11 cellular contexts compared by ENCODE assay signal in the genomic region with DNA sequence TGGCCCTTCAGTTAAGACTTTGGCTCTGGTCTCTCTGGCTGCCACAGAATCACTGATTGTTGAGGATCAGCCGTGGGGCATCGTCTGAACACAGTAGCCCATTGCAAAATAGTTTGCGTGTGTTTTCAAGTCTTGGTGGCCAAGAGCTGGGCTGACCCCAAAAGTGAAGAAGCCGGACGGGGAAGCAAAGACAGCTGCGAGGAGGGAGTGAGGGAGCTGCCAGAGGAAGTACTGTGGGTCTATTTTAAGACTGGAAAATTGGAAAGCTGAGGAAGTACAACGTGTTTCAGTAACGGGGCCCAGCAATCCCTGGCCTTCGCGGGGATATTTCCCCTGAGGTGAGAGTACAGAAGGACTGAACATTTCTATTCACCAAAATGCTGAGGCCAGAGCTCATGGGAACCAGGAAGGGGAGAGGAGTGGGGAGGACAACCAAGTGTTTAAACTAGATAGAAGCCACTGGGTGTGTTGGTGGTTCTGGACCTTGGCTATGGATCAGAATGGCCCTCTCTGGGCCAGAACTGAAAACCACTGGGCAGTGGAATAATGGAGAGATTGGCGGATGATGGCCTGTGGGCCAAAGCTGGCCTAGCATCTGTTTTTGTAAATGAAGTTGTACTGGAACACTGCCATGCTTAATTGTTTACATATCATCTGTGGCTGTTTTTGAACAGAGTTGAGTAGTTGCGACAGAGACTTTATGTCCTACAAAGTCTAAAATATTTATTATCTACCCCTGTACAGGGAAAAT. TPM values are rescaled to one million over a fixed set of nuclear protein-coding genes. Genes with fewer than 3 reads are reported as not detected.
DNase-seq lines count a peak whose midpoint lies in the region; ATAC-seq and TF ChIP-seq lines count a peak whose summit lies in the region.
"Had no signal": no experiment of that assay in that cellular context is flagged by ENCODE, and none has a peak within 500 bp of the region (broad histone marks: within the 10 kb centered on the region; RNA-seq: fewer than 3 reads in every experiment).

No MANE protein-coding gene starts in this region.

- TF ChIP-seq RAD21 in liver (IDR thresholded peaks at IDR 0.05): no peak

- peak overlapping the region in 1 of 2 donors; percentile 41 for H3K9ac ChIP-seq in liver (ENCODE audit: low read depth in 1 of 2, low read length in 2 of 2)

- H3K36me3 ChIP-seq in liver (ENCODE audit: control insufficient read depth in 4 of 4, insufficient read depth in 3 of 4, low read depth in 1 of 4, low read length in 3 of 4): no peaks in the 10 kb centered on the region

- no peak overlapping the region for H3K4me3 ChIP-seq in liver (ENCODE audit: low read depth in 1 of 3, low read length in 3 of 3)
- no peak overlapping the region for H3K4me3 ChIP-seq in skin epidermis
- H3K4me3 ChIP-seq: PC-9 had no signal

- intact Hi-C loops in dendritic cell treated with granulocyte-macrophage colony-stimulating factor and Interleukin-4, amounts not matched to agents 40 ng/mL and 50 ng/mL, for 4 days (cut with micrococcal nuclease): no loop called here

- no peak for TF ChIP-seq CTCF in liver (IDR thresholded peaks at IDR 0.05; ENCODE audit: low read depth, low read length, missing input control)

- peaks cover 10 to 25% (median 18%) of the 10 kb centered on the region in 4 donors for H3K4me1 ChIP-seq in liver (ENCODE audit: control insufficient read depth in 4 of 4, insufficient read depth in 4 of 4, low read length in 3 of 4)

- DNase-seq in Kasumi-1 (lab: John Stamatoyannopoulos, UW): peak; percentile 41 to 50
- no peak for DNase-seq in kidney tubule cell (ENCODE audit: low spot score)
- no peak for DNase-seq in NCI-H128 (lab: John Stamatoyannopoulos, UW; ENCODE audit: unreplicated experiment)
- DNase-seq: activated CD8-positive, alpha-beta T cell treated with anti-CD3 and anti-CD28 coated beads for 36 hours; Calu3; PC-9 had no signal

- ATAC-seq in GM21786 (IDR thresholded peaks at IDR 0.05; ENCODE audit: unreplicated experiment) (no peak), HG03139 (IDR thresholded peaks at IDR 0.05; ENCODE audit: unreplicated experiment) (no peak)
- ATAC-seq: activated CD8-positive, alpha-beta T cell treated with anti-CD3 and anti-CD28 coated beads for 36 hours had no signal

- H3K9me3 Mint-ChIP-seq in dendritic cell treated with granulocyte-macrophage colony-stimulating factor and Interleukin-4, amounts not matched to agents 40 ng/mL and 50 ng/mL, for 4 days: no peaks in the 10 kb centered on the region
- H3K9me3 Mint-ChIP-seq: activated CD8-positive, alpha-beta T cell treated with anti-CD3 and anti-CD28 coated beads for 36 hours had no signal

- no peaks in the 10 kb centered on the region for H3K27me3 ChIP-seq in liver (ENCODE audit: control insufficient read depth in 4 of 4, insufficient read depth in 4 of 4, low read length in 3 of 4)

- H3K27ac ChIP-seq in liver (ENCODE audit: low read depth in 1 of 2, low read length in 2 of 2) (peak overlapping the region; percentile 72 to 77), skin epidermis (peak overlapping the region in 15 of 21 experiments; percentile 2 to 83 (median 60))
- H3K27ac ChIP-seq: PC-9 had no signal

- H3K4me1 Mint-ChIP-seq in dendritic cell treated with granulocyte-macrophage colony-stimulating factor and Interleukin-4, amounts not matched to agents 40 ng/mL and 50 ng/mL, for 4 days (ENCODE audit: low read depth): peaks cover 24% of the 10 kb centered on the region

- no peaks in the 10 kb centered on the region for H3K9me3 ChIP-seq in liver (ENCODE audit: control insufficient read depth in 4 of 4, low read length in 3 of 4)

- H3K27me3 Mint-ChIP-seq in dendritic cell treated with granulocyte-macrophage colony-stimulating factor and Interleukin-4, amounts not matched to agents 40 ng/mL and 50 ng/mL, for 4 days: no peaks in the 10 kb centered on the region
- H3K27me3 Mint-ChIP-seq: activated CD8-positive, alpha-beta T cell treated with anti-CD3 and anti-CD28 coated beads for 36 hours had no signal

- 18% methylated on average over 12 of the region's 12 CpGs for WGBS in liver

- peak overlapping the region; percentile 24 for H3K27ac Mint-ChIP-seq in dendritic cell treated with granulocyte-macrophage colony-stimulating factor and Interleukin-4, amounts not matched to agents 40 ng/mL and 50 ng/mL, for 4 days
- H3K27ac Mint-ChIP-seq: activated CD8-positive, alpha-beta T cell treated with anti-CD3 and anti-CD28 coated beads for 36 hours had no signal

- H3K4me3 Mint-ChIP-seq in dendritic cell treated with granulocyte-macrophage colony-stimulating factor and Interleukin-4, amounts not matched to agents 40 ng/mL and 50 ng/mL, for 4 days: no peak overlapping the region
- H3K4me3 Mint-ChIP-seq: activated CD8-positive, alpha-beta T cell treated with anti-CD3 and anti-CD28 coated beads for 36 hours had no signal

- no peaks in the 10 kb centered on the region for H3K36me3 Mint-ChIP-seq in dendritic cell treated with granulocyte-macrophage colony-stimulating factor and Interleukin-4, amounts not matched to agents 40 ng/mL and 50 ng/mL, for 4 days (ENCODE audit: low read depth)

TF ChIP-seq in liver, 16 proteins besides CTCF, POLR2A, EP300 and RAD21:
- peak; percentile 37 for TF ChIP-seq FOXA2 (IDR thresholded peaks at IDR 0.05)
- no peak for TF ChIP-seq TAF1 (conservative IDR thresholded peaks at IDR 0.05)
- TF ChIP-seq EGR1 (IDR thresholded peaks at IDR 0.05; ENCODE audit: low read depth in 2 of 2): no peak
- TF ChIP-seq JUND (IDR thresholded peaks at IDR 0.05): peak in 1 of 2 donors; percentile 14
- TF ChIP-seq, protein P1, sequence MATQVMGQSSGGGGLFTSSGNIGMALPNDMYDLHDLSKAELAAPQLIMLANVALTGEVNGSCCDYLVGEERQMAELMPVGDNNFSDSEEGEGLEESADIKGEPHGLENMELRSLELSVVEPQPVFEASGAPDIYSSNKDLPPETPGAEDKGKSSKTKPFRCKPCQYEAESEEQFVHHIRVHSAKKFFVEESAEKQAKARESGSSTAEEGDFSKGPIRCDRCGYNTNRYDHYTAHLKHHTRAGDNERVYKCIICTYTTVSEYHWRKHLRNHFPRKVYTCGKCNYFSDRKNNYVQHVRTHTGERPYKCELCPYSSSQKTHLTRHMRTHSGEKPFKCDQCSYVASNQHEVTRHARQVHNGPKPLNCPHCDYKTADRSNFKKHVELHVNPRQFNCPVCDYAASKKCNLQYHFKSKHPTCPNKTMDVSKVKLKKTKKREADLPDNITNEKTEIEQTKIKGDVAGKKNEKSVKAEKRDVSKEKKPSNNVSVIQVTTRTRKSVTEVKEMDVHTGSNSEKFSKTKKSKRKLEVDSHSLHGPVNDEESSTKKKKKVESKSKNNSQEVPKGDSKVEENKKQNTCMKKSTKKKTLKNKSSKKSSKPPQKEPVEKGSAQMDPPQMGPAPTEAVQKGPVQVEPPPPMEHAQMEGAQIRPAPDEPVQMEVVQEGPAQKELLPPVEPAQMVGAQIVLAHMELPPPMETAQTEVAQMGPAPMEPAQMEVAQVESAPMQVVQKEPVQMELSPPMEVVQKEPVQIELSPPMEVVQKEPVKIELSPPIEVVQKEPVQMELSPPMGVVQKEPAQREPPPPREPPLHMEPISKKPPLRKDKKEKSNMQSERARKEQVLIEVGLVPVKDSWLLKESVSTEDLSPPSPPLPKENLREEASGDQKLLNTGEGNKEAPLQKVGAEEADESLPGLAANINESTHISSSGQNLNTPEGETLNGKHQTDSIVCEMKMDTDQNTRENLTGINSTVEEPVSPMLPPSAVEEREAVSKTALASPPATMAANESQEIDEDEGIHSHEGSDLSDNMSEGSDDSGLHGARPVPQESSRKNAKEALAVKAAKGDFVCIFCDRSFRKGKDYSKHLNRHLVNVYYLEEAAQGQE (IDR thresholded peaks at IDR 0.05): peak; percentile 13
- TF ChIP-seq, protein P2, sequence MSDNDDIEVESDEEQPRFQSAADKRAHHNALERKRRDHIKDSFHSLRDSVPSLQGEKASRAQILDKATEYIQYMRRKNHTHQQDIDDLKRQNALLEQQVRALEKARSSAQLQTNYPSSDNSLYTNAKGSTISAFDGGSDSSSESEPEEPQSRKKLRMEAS (IDR thresholded peaks at IDR 0.05): peak; percentile 71
- peak; percentile 74 for TF ChIP-seq NR2F2 (IDR thresholded peaks at IDR 0.05)
- TF ChIP-seq, protein P3, sequence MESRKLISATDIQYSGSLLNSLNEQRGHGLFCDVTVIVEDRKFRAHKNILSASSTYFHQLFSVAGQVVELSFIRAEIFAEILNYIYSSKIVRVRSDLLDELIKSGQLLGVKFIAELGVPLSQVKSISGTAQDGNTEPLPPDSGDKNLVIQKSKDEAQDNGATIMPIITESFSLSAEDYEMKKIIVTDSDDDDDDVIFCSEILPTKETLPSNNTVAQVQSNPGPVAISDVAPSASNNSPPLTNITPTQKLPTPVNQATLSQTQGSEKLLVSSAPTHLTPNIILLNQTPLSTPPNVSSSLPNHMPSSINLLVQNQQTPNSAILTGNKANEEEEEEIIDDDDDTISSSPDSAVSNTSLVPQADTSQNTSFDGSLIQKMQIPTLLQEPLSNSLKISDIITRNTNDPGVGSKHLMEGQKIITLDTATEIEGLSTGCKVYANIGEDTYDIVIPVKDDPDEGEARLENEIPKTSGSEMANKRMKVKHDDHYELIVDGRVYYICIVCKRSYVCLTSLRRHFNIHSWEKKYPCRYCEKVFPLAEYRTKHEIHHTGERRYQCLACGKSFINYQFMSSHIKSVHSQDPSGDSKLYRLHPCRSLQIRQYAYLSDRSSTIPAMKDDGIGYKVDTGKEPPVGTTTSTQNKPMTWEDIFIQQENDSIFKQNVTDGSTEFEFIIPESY (IDR thresholded peaks at IDR 0.05): no peak
- no peak for TF ChIP-seq GABPA (IDR thresholded peaks at IDR 0.05 in 1 of 2, conservative IDR thresholded peaks at IDR 0.05 in 1 of 2)
- TF ChIP-seq HNF4G (IDR thresholded peaks at IDR 0.05): peak; percentile 14
- peak; percentile 59 to 66 for TF ChIP-seq HNF4A (conservative IDR thresholded peaks at IDR 0.05)
- no peak for TF ChIP-seq FOXA1 (IDR thresholded peaks at IDR 0.05)
- peak; percentile 68 for TF ChIP-seq YY1 (IDR thresholded peaks at IDR 0.05)
- TF ChIP-seq SP1 (IDR thresholded peaks at IDR 0.05): peak; percentile 50
- TF ChIP-seq, protein P4, sequence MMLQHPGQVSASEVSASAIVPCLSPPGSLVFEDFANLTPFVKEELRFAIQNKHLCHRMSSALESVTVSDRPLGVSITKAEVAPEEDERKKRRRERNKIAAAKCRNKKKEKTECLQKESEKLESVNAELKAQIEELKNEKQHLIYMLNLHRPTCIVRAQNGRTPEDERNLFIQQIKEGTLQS (IDR thresholded peaks at IDR 0.05): no peak
- TF ChIP-seq RXRA (IDR thresholded peaks at IDR 0.05): peak; percentile 9 to 45

RNA-seq across cellular contexts. Expression of a gene that starts 34.1 kb away (rescaled TPM):
- 10 to 100 TPM; 16.2 to 23.3 TPM for total RNA-seq in liver
- 1 to 10 TPM; 7.8 to 8.1 TPM for polyA plus RNA-seq in liver

Comparison
In these comparisons a context has a peak if more than half of its experiments do, and no peak if none do; other contexts are left out.
1. DNase-seq: peak in Kasumi-1 (2 of 2); none in kidney tubule cell (single experiment) and NCI-H128 (single experiment).